ENCODE assay signal across 1 cellular context in the genomic region with DNA sequence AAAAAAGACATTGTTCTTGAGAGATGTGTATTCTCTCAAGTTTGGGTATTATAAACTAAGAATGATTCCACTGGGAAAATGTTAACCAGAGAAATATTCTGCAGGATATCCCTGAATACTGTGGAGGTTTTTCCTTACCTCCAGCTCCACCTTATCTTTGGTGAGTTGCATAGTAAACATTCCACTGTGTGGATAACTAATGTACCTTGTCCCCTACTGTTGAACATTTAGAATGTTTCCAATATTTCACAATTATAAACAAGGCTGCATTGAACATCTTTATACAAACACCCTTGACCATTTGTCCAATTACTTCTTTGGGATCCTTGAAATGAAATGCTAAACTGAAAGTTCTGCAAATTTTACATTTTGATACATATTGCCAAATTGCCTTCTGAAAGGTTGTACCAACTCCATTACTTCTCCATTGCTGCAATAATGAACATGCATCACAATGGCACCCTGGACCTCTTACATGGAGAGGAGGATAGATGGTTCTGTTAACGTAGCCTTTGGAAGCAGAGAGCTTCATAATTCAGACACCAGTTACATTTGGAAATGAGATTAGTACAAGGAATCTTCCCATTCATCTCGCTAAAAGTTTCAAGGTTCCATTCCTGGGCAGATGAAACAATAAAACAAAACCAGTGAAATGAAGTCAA.
A peak's percentile ranks its signal among the peaks of the same experiment; 100 is the strongest.
TF ChIP-seq lines count a peak whose summit lies in the region.

No MANE protein-coding gene starts in this region.

TF ChIP-seq in HepG2, 621 proteins besides CTCF, POLR2A, EP300 and RAD21 (continued from another document and continues in another):
- TF ChIP-seq ZNF75D (CRISPR knock-in tag; IDR thresholded peaks at IDR 0.05; ENCODE audit: borderline replicate concordance) (no peak), MED8 (CRISPR knock-in tag; IDR thresholded peaks at IDR 0.05; ENCODE audit: insufficient replicate concordance) (no peak), ZBTB39 (CRISPR knock-in tag; IDR thresholded peaks at IDR 0.05) (peak; percentile 33; the same call in 1 of the 2 replicates), CSRNP2 (CRISPR knock-in tag; conservative IDR thresholded peaks at IDR 0.05; ENCODE audit: low read depth) (no peak), ZNF619 (CRISPR knock-in tag; IDR thresholded peaks at IDR 0.05) (no peak), LCORL (IDR thresholded peaks at IDR 0.05) (peak; percentile 58; the same call in 1 of the 2 replicates), LCORL (CRISPR knock-in tag; IDR thresholded peaks at IDR 0.05) (peak; percentile 74), HMG20A (CRISPR knock-in tag; IDR thresholded peaks at IDR 0.05; ENCODE audit: borderline replicate concordance) (peak; percentile 76), HMGXB4 (CRISPR knock-in tag; IDR thresholded peaks at IDR 0.05; ENCODE audit: borderline replicate concordance in 1 of 2, low read depth in 1 of 2) (peak in 1 of 2 experiments; percentile 43; a peak in 2 of 4 replicates), ZBTB20 (CRISPR knock-in tag; IDR thresholded peaks at IDR 0.05; ENCODE audit: borderline replicate concordance, low read depth) (peak; percentile 94; the same call in 1 of the 2 replicates), ZMAT3 (CRISPR knock-in tag; conservative IDR thresholded peaks at IDR 0.05) (no peak), ZNF761 (CRISPR knock-in tag; conservative IDR thresholded peaks at IDR 0.05) (no peak), RXRA (CRISPR knock-in tag; IDR thresholded peaks at IDR 0.05) (no peak), AHR (CRISPR knock-in tag; IDR thresholded peaks at IDR 0.05) (no peak), ZNF577 (CRISPR knock-in tag; IDR thresholded peaks at IDR 0.05; ENCODE audit: borderline replicate concordance, low read depth) (no peak), RBFOX2 (IDR thresholded peaks at IDR 0.05; ENCODE audit: low read depth, low read length) (no peak), IKZF4 (CRISPR knock-in tag; IDR thresholded peaks at IDR 0.05; ENCODE audit: borderline replicate concordance, low read depth, not compliant biosample characterization) (no peak), NFIB (CRISPR knock-in tag; IDR thresholded peaks at IDR 0.05; ENCODE audit: borderline replicate concordance) (no peak), GPBP1L1 (CRISPR knock-in tag; IDR thresholded peaks at IDR 0.05) (no peak), FOSL2 (CRISPR knock-in tag; IDR thresholded peaks at IDR 0.05) (no peak), ZNF331 (CRISPR knock-in tag; IDR thresholded peaks at IDR 0.05) (peak; percentile 92), ZFP41 (CRISPR knock-in tag; IDR thresholded peaks at IDR 0.05; ENCODE audit: borderline replicate concordance) (no peak), YEATS2 (CRISPR knock-in tag; IDR thresholded peaks at IDR 0.05; ENCODE audit: borderline replicate concordance) (0 out of 2 replicates have a peak, but pooled peaks have one; percentile 25), ZNF143 (CRISPR knock-in tag; IDR thresholded peaks at IDR 0.05) (no peak), RNF2 (conservative IDR thresholded peaks at IDR 0.05; ENCODE audit: low read depth) (no peak), JARID2 (CRISPR knock-in tag; IDR thresholded peaks at IDR 0.05; ENCODE audit: insufficient replicate concordance) (no peak), BORCS8-MEF2B (CRISPR knock-in tag; IDR thresholded peaks at IDR 0.05) (no peak), KMT2A (CRISPR knock-in tag; IDR thresholded peaks at IDR 0.05) (0 out of 2 replicates have a peak, but pooled peaks have one; percentile 51), ZNF83 (CRISPR knock-in tag; IDR thresholded peaks at IDR 0.05; ENCODE audit: borderline replicate concordance) (no peak), KDM5B (CRISPR knock-in tag; IDR thresholded peaks at IDR 0.05; ENCODE audit: borderline replicate concordance) (no peak), HNF4G (IDR thresholded peaks at IDR 0.05; ENCODE audit: borderline replicate concordance, low read depth, low read length) (peak; percentile 94), HNF4G (CRISPR knock-in tag; IDR thresholded peaks at IDR 0.05; ENCODE audit: borderline replicate concordance, low read depth) (no peak; the same call in 1 of the 2 replicates), HDAC2 (CRISPR knock-in tag; IDR thresholded peaks at IDR 0.05) (peak; percentile 96), ZNF546 (CRISPR knock-in tag; conservative IDR thresholded peaks at IDR 0.05) (no peak)
- TF ChIP-seq, protein P1, sequence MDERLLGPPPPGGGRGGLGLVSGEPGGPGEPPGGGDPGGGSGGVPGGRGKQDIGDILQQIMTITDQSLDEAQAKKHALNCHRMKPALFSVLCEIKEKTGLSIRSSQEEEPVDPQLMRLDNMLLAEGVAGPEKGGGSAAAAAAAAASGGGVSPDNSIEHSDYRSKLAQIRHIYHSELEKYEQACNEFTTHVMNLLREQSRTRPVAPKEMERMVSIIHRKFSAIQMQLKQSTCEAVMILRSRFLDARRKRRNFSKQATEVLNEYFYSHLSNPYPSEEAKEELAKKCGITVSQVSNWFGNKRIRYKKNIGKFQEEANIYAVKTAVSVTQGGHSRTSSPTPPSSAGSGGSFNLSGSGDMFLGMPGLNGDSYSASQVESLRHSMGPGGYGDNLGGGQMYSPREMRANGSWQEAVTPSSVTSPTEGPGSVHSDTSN (CRISPR knock-in tag; IDR thresholded peaks at IDR 0.05): no peak
- TF ChIP-seq, protein P2, sequence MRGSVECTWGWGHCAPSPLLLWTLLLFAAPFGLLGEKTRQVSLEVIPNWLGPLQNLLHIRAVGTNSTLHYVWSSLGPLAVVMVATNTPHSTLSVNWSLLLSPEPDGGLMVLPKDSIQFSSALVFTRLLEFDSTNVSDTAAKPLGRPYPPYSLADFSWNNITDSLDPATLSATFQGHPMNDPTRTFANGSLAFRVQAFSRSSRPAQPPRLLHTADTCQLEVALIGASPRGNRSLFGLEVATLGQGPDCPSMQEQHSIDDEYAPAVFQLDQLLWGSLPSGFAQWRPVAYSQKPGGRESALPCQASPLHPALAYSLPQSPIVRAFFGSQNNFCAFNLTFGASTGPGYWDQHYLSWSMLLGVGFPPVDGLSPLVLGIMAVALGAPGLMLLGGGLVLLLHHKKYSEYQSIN (CRISPR knock-in tag; IDR thresholded peaks at IDR 0.05; ENCODE audit: borderline replicate concordance): no peak
- TF ChIP-seq, protein P3, sequence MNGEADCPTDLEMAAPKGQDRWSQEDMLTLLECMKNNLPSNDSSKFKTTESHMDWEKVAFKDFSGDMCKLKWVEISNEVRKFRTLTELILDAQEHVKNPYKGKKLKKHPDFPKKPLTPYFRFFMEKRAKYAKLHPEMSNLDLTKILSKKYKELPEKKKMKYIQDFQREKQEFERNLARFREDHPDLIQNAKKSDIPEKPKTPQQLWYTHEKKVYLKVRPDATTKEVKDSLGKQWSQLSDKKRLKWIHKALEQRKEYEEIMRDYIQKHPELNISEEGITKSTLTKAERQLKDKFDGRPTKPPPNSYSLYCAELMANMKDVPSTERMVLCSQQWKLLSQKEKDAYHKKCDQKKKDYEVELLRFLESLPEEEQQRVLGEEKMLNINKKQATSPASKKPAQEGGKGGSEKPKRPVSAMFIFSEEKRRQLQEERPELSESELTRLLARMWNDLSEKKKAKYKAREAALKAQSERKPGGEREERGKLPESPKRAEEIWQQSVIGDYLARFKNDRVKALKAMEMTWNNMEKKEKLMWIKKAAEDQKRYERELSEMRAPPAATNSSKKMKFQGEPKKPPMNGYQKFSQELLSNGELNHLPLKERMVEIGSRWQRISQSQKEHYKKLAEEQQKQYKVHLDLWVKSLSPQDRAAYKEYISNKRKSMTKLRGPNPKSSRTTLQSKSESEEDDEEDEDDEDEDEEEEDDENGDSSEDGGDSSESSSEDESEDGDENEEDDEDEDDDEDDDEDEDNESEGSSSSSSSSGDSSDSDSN (CRISPR knock-in tag; IDR thresholded peaks at IDR 0.05): no peak
- TF ChIP-seq, protein P4, sequence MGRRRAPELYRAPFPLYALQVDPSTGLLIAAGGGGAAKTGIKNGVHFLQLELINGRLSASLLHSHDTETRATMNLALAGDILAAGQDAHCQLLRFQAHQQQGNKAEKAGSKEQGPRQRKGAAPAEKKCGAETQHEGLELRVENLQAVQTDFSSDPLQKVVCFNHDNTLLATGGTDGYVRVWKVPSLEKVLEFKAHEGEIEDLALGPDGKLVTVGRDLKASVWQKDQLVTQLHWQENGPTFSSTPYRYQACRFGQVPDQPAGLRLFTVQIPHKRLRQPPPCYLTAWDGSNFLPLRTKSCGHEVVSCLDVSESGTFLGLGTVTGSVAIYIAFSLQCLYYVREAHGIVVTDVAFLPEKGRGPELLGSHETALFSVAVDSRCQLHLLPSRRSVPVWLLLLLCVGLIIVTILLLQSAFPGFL (CRISPR knock-in tag; IDR thresholded peaks at IDR 0.05): no peak
- TF ChIP-seq, protein P5, sequence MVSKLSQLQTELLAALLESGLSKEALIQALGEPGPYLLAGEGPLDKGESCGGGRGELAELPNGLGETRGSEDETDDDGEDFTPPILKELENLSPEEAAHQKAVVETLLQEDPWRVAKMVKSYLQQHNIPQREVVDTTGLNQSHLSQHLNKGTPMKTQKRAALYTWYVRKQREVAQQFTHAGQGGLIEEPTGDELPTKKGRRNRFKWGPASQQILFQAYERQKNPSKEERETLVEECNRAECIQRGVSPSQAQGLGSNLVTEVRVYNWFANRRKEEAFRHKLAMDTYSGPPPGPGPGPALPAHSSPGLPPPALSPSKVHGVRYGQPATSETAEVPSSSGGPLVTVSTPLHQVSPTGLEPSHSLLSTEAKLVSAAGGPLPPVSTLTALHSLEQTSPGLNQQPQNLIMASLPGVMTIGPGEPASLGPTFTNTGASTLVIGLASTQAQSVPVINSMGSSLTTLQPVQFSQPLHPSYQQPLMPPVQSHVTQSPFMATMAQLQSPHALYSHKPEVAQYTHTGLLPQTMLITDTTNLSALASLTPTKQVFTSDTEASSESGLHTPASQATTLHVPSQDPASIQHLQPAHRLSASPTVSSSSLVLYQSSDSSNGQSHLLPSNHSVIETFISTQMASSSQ (IDR thresholded peaks at IDR 0.05; ENCODE audit: low read depth): peak; percentile 58; the same call in 1 of the 2 replicates
- TF ChIP-seq, protein P5 (CRISPR knock-in tag; IDR thresholded peaks at IDR 0.05; ENCODE audit: borderline replicate concordance): peak; percentile 56; the same call in 1 of the 2 replicates
- TF ChIP-seq, protein P6, sequence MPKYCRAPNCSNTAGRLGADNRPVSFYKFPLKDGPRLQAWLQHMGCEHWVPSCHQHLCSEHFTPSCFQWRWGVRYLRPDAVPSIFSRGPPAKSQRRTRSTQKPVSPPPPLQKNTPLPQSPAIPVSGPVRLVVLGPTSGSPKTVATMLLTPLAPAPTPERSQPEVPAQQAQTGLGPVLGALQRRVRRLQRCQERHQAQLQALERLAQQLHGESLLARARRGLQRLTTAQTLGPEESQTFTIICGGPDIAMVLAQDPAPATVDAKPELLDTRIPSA (CRISPR knock-in tag; IDR thresholded peaks at IDR 0.05; ENCODE audit: borderline replicate concordance): no peak
